In genomic region chr1:201708691-201709090, GRCh38 we compare ENCODE assay signal across 8 cellular contexts.
"Had no signal": no experiment of that assay in that cellular context is flagged by ENCODE, and none has a peak within 500 bp of the region (broad histone marks: within the 10 kb centered on the region; RNA-seq: fewer than 3 reads in every experiment).

No MANE protein-coding gene starts in this region.

- H2AFZ ChIP-seq: hepatocyte had no signal

- H3K4me3 ChIP-seq: colonic mucosa, hepatocyte, lower lobe of right lung, thyroid gland had no signal

- H3K79me2 ChIP-seq: hepatocyte had no signal

- H3K9me3 Mint-ChIP-seq: naive B cell; stimulated activated naive CD8-positive, alpha-beta T cell treated with anti-CD3 and anti-CD28 coated beads, Interleukin-15, Interleukin-2, amounts not matched to agents 100 ng/mL and 50 ng/mL, for 24 hours had no signal

- H3K27ac ChIP-seq: colonic mucosa, hepatocyte, lower lobe of right lung, thyroid gland had no signal

- H3K27me3 ChIP-seq: colonic mucosa, hepatocyte, thyroid gland had no signal

- H3K27ac Mint-ChIP-seq: activated naive CD8-positive, alpha-beta T cell; naive B cell; stimulated activated naive CD8-positive, alpha-beta T cell treated with anti-CD3 and anti-CD28 coated beads, Interleukin-15, Interleukin-2, amounts not matched to agents 100 ng/mL and 50 ng/mL, for 24 hours; T-helper 17 cell had no signal

- H3K9me3 ChIP-seq: colonic mucosa, lower lobe of right lung, thyroid gland had no signal

- H3K4me3 Mint-ChIP-seq: activated naive CD8-positive, alpha-beta T cell; naive B cell; stimulated activated naive CD8-positive, alpha-beta T cell treated with anti-CD3 and anti-CD28 coated beads, Interleukin-15, Interleukin-2, amounts not matched to agents 100 ng/mL and 50 ng/mL, for 24 hours; T-helper 17 cell had no signal

- H3K36me3 ChIP-seq: colonic mucosa, lower lobe of right lung, thyroid gland had no signal

- H3K36me3 Mint-ChIP-seq: activated naive CD8-positive, alpha-beta T cell; naive B cell had no signal

- H3K4me2 ChIP-seq: hepatocyte had no signal

- H3K27me3 Mint-ChIP-seq: activated naive CD8-positive, alpha-beta T cell; stimulated activated naive CD8-positive, alpha-beta T cell treated with anti-CD3 and anti-CD28 coated beads, Interleukin-15, Interleukin-2, amounts not matched to agents 100 ng/mL and 50 ng/mL, for 24 hours had no signal
